8 cellular contexts compared by ENCODE assay signal in genomic region chr10:92290837-92291609, GRCh38. TPM values are rescaled to one million over a fixed set of nuclear protein-coding genes. Genes with fewer than 3 reads are reported as not detected.
DNase-seq lines count a peak whose midpoint lies in the region; TF ChIP-seq lines count a peak whose summit lies in the region.

Gene CPEB3 (minus strand): TSS chr10:92291078. CDS start chr10:92240350, 50,728 bp downstream.
Gene MARCHF5 (plus strand): TSS chr10:92291167. CDS start chr10:92291495, 328 bp downstream.

- DNase-seq in GM06990 (ENCODE audit: extremely low read depth, insufficient read length) (peak; percentile 98), HFF-Myc (ENCODE audit: extremely low read depth, low read depth) (peak; percentile 75), MV-4-11 (lab: John Stamatoyannopoulos, UW) (peak; percentile 91), SK-MEL-5 (ENCODE audit: low read depth, low spot score) (peak; percentile 92), globus pallidus (ENCODE audit: low spot score) (peak; percentile 92), occipital lobe (lab: John Stamatoyannopoulos, UW) (peak; percentile 93), testis (peak; percentile 97)
- peak; percentile 89 for DNase-seq in activated naive CD4-positive, alpha-beta T cell treated with anti-CD3 and anti-CD28 coated beads, Interleukin-2, amount 50 U/mL, for 16 hours

- peak; percentile 54 for TF ChIP-seq CTCF in GM06990 (IDR thresholded peaks at IDR 0.05; ENCODE audit: insufficient read depth, low read length, poor library complexity, severe bottlenecking)
- TF ChIP-seq CTCF in HFF-Myc (IDR thresholded peaks at IDR 0.05; ENCODE audit: low read depth, low read length, missing control alignments): peak; percentile 51
- TF ChIP-seq CTCF in testis (IDR thresholded peaks at IDR 0.05): peak; percentile 43 to 86 (median 83)

- TF ChIP-seq POLR2A in testis (IDR thresholded peaks at IDR 0.05): peak; percentile 80

- WGBS in testis, 2 donors: 0 to 1% methylated on average over 17 to 45 of the region's 79 CpGs

- H3K36me3 ChIP-seq in GM06990 (ENCODE audit: control insufficient read depth, insufficient read depth, low read length) (no peaks in the 10 kb centered on the region; the same call in 1 of the 2 replicates), testis (ENCODE audit: low read depth, missing control alignments) (no peaks in the 10 kb centered on the region)

- intact Hi-C loops in testis (cut with DNase I; ENCODE audit: low total_unique reads): no loop called here

- peak within 1 kb of the TSS; percentile 97 for H3K4me3 ChIP-seq in GM06990 (replicated peaks; ENCODE audit: low read depth, low read length)
- peak within 1 kb of the TSS; percentile 99 for H3K4me3 ChIP-seq in HFF-Myc (replicated peaks; ENCODE audit: low read depth, low read length)
- H3K4me3 ChIP-seq in testis: peak within 1 kb of the TSS; percentile 88 to 98

- H3K27ac ChIP-seq in testis: peak within 1 kb of the TSS; percentile 94 to 98

- H3K27me3 ChIP-seq in GM06990 (replicated peaks; ENCODE audit: control insufficient read depth, insufficient read depth, low read length) (no peaks in the 10 kb centered on the region), testis (no peaks in the 10 kb centered on the region)

- peaks cover 6% of the 10 kb centered on the region for H3K4me1 ChIP-seq in testis

- H3K9me3 ChIP-seq in testis: no peaks in the 10 kb centered on the region

- in situ Hi-C loops in SK-MEL-5 (cut with HindIII; ENCODE audit: low pct_unique_long_range_greater_than_20kb, low sequenced_read_pairs): no loop called here

RNA-seq across cellular contexts. Expression of gene CPEB3, which starts in this region (rescaled TPM):
- 0.29 and 0.58 TPM in 2 replicates for total RNA-seq in SK-MEL-5 (2014; rRNA removed; shearing (Covaris generic))
- polyA plus RNA-seq in SK-MEL-5 (2015; cell fraction: cytosol; rRNA removed): 0.95 and 0.98 TPM in 2 replicates
- polyA plus RNA-seq in SK-MEL-5 (2015; cell fraction: nucleus; rRNA removed): 1.3 and 1.6 TPM in 2 replicates
- 22.0 TPM for total RNA-seq in occipital lobe
- total RNA-seq in testis: 10 to 100 TPM; 19.4 to 32.4 TPM
- polyA plus RNA-seq in testis (ENCODE audit: insufficient read depth, low read depth, low replicate concordance): 23.5 TPM

RNA-seq across cellular contexts. Expression of gene MARCHF5, which starts in this region (rescaled TPM):
- total RNA-seq in SK-MEL-5 (2014; rRNA removed; shearing (Covaris generic)): 5.2 and 6.7 TPM in 2 replicates
- 15.0 and 18.3 TPM in 2 replicates for polyA plus RNA-seq in SK-MEL-5 (2015; cell fraction: cytosol; rRNA removed)
- 23.6 and 36.1 TPM in 2 replicates for polyA plus RNA-seq in SK-MEL-5 (2015; cell fraction: nucleus; rRNA removed)
- total RNA-seq in occipital lobe (24.8 TPM), testis (10 to 100 TPM; 17.1 to 23.3 TPM)
- polyA plus RNA-seq in testis (ENCODE audit: insufficient read depth, low read depth, low replicate concordance): 53.9 TPM

Comparison
In these comparisons a context has a peak if more than half of its experiments do, and no peak if none do; other contexts are left out.
1. Peak in every context shown above with its lines: DNase-seq, H3K4me3 ChIP-seq and H3K27ac ChIP-seq.
2. RNA of gene CPEB3 (total RNA-seq): 19.4 to 32.4 TPM in testis and 22.0 TPM in occipital lobe (single experiment); 0.29 to 0.58 TPM in SK-MEL-5; every median in the first group is over 10 times any median in the second.